ENCODE assay signal across 17 cellular contexts in the genomic region with DNA sequence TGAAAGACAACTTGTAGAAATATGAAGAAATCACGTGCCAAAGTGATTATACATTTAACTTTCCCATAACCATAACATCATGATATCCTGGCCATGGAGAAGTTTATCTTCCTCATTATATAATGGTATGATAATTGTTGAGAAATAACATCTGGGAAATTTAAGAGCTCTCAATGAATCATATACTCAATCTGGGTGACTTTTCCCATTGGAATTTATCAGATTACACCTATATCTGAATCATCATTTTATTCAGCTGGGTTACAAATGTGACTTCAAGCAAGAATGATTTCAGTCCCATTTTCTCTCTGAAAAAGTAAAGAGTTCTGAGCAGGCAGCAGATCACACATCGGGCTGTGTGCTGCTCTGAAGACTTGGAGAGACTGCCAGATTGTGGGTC.
DNase-seq lines count a peak whose midpoint lies in the region; ATAC-seq and TF ChIP-seq lines count a peak whose summit lies in the region.
"Had no signal": no experiment of that assay in that cellular context is flagged by ENCODE, and none has a peak within 500 bp of the region (broad histone marks: within the 10 kb centered on the region; RNA-seq: fewer than 3 reads in every experiment).

No MANE protein-coding gene starts in this region.

- peaks cover 2% of the 10 kb centered on the region for H3K9me3 Mint-ChIP-seq in neural progenitor cell
- H3K9me3 Mint-ChIP-seq: activated naive CD4-positive, alpha-beta T cell treated with anti-CD3 and anti-CD28 coated beads, Interleukin-2, amount 10 ng/mL, durations not matched to agents 7 days and 5 days had no signal

- no peak for ATAC-seq in GM19351 (IDR thresholded peaks at IDR 0.05; ENCODE audit: unreplicated experiment)
- no peak for ATAC-seq in GM21390 (IDR thresholded peaks at IDR 0.05; ENCODE audit: unreplicated experiment)

- TF ChIP-seq CTCF in AG10803 (conservative IDR thresholded peaks at IDR 0.05; ENCODE audit: low read length) (no peak), choroid plexus epithelial cell (conservative IDR thresholded peaks at IDR 0.05; ENCODE audit: low read depth, low read length) (no peak), neural progenitor cell (IDR thresholded peaks at IDR 0.05) (no peak), breast epithelium (IDR thresholded peaks at IDR 0.05) (no peak)

- no peak overlapping the region for H2AFZ ChIP-seq in neural progenitor cell (replicated peaks)

- H3F3A ChIP-seq in neural progenitor cell (ENCODE audit: low read depth) = no peaks in the 10 kb centered on the region

- no peak overlapping the region for H3K4me2 ChIP-seq in neural progenitor cell

- H3K4me1 Mint-ChIP-seq in neural progenitor cell = peaks cover 17% of the 10 kb centered on the region
- H3K4me1 Mint-ChIP-seq: activated naive CD4-positive, alpha-beta T cell treated with anti-CD3 and anti-CD28 coated beads, Interleukin-2, amount 10 ng/mL, durations not matched to agents 7 days and 5 days; immature natural killer cell had no signal

- H3K27ac ChIP-seq in neural progenitor cell (peak overlapping the region; percentile 1), breast epithelium (no peak overlapping the region)
- H3K27ac ChIP-seq: VCaP had no signal

- H3K4me1 ChIP-seq in neural progenitor cell (peaks cover 26% of the 10 kb centered on the region), breast epithelium (no peaks in the 10 kb centered on the region)

- H3K27me3 ChIP-seq in neural progenitor cell (no peaks in the 10 kb centered on the region), breast epithelium (no peaks in the 10 kb centered on the region)

- TF ChIP-seq POLR2A in breast epithelium (IDR thresholded peaks at IDR 0.05) = no peak

- no peak overlapping the region for H3K27ac Mint-ChIP-seq in neural progenitor cell
- H3K27ac Mint-ChIP-seq: activated naive CD4-positive, alpha-beta T cell treated with anti-CD3 and anti-CD28 coated beads, Interleukin-2, amount 10 ng/mL, durations not matched to agents 7 days and 5 days; immature natural killer cell had no signal

- no peaks in the 10 kb centered on the region for H3K27me3 Mint-ChIP-seq in neural progenitor cell (ENCODE audit: insufficient read depth, low read depth)
- H3K27me3 Mint-ChIP-seq: activated naive CD4-positive, alpha-beta T cell treated with anti-CD3 and anti-CD28 coated beads, Interleukin-2, amount 10 ng/mL, durations not matched to agents 7 days and 5 days had no signal

- DNase-seq in AG10803 (ENCODE audit: low read depth) (peak; percentile 93), M059J (ENCODE audit: low read depth) (peak; percentile 90), choroid plexus epithelial cell (ENCODE audit: low read depth) (peak; percentile 70), neural progenitor cell (ENCODE audit: low spot score) (no peak), DMS79 (lab: John Stamatoyannopoulos, UW) (no peak), breast epithelium (ENCODE audit: low spot score in 2 of 2) (no peak)
- DNase-seq: activated naive CD4-positive, alpha-beta T cell treated with anti-CD3 and anti-CD28 coated beads, Interleukin-2, amount 10 ng/mL, durations not matched to agents 7 days and 5 days; foreskin melanocyte; H7; immature natural killer cell; MV-4-11; stimulated activated CD8-positive, alpha-beta memory T cell treated with anti-CD3 and anti-CD28 coated beads, Interleukin-4, amount 100 ng/mL, for 48 hours; trophoblast cell had no signal

- no peak overlapping the region for H3K9ac ChIP-seq in neural progenitor cell

- no peak overlapping the region for H3K4me3 ChIP-seq in AG10803 (ENCODE audit: low read length)
- H3K4me3 ChIP-seq in choroid plexus epithelial cell (ENCODE audit: low read depth, low read length) = no peak overlapping the region
- no peak overlapping the region for H3K4me3 ChIP-seq in neural progenitor cell
- no peak overlapping the region for H3K4me3 ChIP-seq in breast epithelium
- H3K4me3 ChIP-seq: SK-N-MC had no signal

- H3K36me3 ChIP-seq in neural progenitor cell (no peaks in the 10 kb centered on the region), breast epithelium (no peaks in the 10 kb centered on the region)

- no peaks in the 10 kb centered on the region for H3K79me2 ChIP-seq in neural progenitor cell (ENCODE audit: low read depth)

- H3K9me3 ChIP-seq in neural progenitor cell (ENCODE audit: low read depth) (no peaks in the 10 kb centered on the region), breast epithelium (no peaks in the 10 kb centered on the region)

- intact Hi-C loops in breast epithelium (cut with DNase I; ENCODE audit: low total_unique reads) = no loop called here

- no peaks in the 10 kb centered on the region for H3K36me3 Mint-ChIP-seq in neural progenitor cell
- H3K36me3 Mint-ChIP-seq: activated naive CD4-positive, alpha-beta T cell treated with anti-CD3 and anti-CD28 coated beads, Interleukin-2, amount 10 ng/mL, durations not matched to agents 7 days and 5 days; immature natural killer cell had no signal

- H4K20me1 ChIP-seq in neural progenitor cell (ENCODE audit: low read depth) = no peaks in the 10 kb centered on the region

- no peak overlapping the region for H3K4me3 Mint-ChIP-seq in neural progenitor cell
- H3K4me3 Mint-ChIP-seq: activated naive CD4-positive, alpha-beta T cell treated with anti-CD3 and anti-CD28 coated beads, Interleukin-2, amount 10 ng/mL, durations not matched to agents 7 days and 5 days; immature natural killer cell had no signal

Comparison
In these comparisons a context has a peak if more than half of its experiments do, and no peak if none do; other contexts are left out.
1. DNase-seq: peak in AG10803 (single experiment), M059J (single experiment) and choroid plexus epithelial cell (single experiment); none in neural progenitor cell (single experiment), DMS79 (single experiment) and breast epithelium (0 of 2).